Comparison of ENCODE assay signal across 21 cellular contexts in the genomic region with DNA sequence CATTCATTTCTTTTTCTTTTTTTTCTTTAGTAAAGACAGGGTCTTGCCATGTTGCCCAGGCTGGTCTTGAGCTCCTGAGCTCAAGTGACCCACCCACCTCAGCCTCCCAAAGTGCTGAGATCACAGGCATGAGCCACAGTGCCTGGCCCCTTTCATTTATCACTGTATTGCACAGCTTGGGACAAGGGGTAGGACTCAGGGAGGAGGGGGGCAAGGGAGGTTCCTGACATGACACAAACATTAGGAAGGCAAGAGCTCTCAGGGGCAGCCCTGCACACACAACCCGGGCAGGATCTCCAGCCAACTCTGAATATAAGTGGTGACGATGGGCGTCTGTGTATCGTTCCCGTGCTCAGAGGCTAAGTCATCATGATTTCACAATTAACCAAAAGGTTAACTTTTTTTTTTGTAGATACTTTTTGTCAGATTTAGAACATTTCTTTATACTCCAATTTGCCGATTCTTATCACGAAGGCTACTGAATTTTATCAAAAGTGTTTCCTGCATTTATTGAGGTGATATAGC.
"Had no signal": no experiment of that assay in that cellular context is flagged by ENCODE, and none has a peak within 500 bp of the region (broad histone marks: within the 10 kb centered on the region; RNA-seq: fewer than 3 reads in every experiment).

No MANE protein-coding gene starts in this region.

- H3K4me3 ChIP-seq: colonic mucosa, esophagus squamous epithelium, heart left ventricle, neural progenitor cell, pancreas, testis, tibial nerve, upper lobe of right lung, vagina had no signal

- H3K36me3 Mint-ChIP-seq: naive thymus-derived CD4-positive, alpha-beta T cell; stimulated activated memory B cell treated with anti-CD40 and anti-IgM and Interleukin-4, amounts not matched to agents 10 μg/mL and 1 μg/mL and 100 μg/mL, for 72 hours had no signal

- H3K27ac Mint-ChIP-seq: neural progenitor cell; progenitor cell of endocrine pancreas; stimulated activated memory B cell treated with anti-CD40 and anti-IgM and Interleukin-4, amounts not matched to agents 10 μg/mL and 1 μg/mL and 100 μg/mL, for 72 hours; stimulated activated naive CD8-positive, alpha-beta T cell treated with anti-CD3 and anti-CD28 coated beads, Interleukin-15, Interleukin-2, amounts not matched to agents 100 ng/mL and 50 ng/mL, for 24 hours had no signal

- DNase-seq: colonic mucosa; dermis blood vessel endothelial cell; esophagus squamous epithelium; hippocampal formation; kidney glomerular epithelial cell; naive thymus-derived CD4-positive, alpha-beta T cell; nucleus accumbens; small intestine; stimulated activated CD4-positive, alpha-beta T cell treated with anti-CD3 and anti-CD28 coated beads, Interleukin-4, amount 100 ng/mL, for 1 hour; stimulated activated CD8-positive, alpha-beta memory T cell treated with anti-CD3 and anti-CD28 coated beads, Interleukin-4, amount 100 ng/mL, for 48 hours; testis; upper lobe of right lung had no signal

- H3K4me3 Mint-ChIP-seq: naive thymus-derived CD4-positive, alpha-beta T cell; neural progenitor cell; stimulated activated memory B cell treated with anti-CD40 and anti-IgM and Interleukin-4, amounts not matched to agents 10 μg/mL and 1 μg/mL and 100 μg/mL, for 72 hours; stimulated activated naive CD8-positive, alpha-beta T cell treated with anti-CD3 and anti-CD28 coated beads, Interleukin-15, Interleukin-2, amounts not matched to agents 100 ng/mL and 50 ng/mL, for 24 hours had no signal

- H3K4me1 Mint-ChIP-seq: stimulated activated memory B cell treated with anti-CD40 and anti-IgM and Interleukin-4, amounts not matched to agents 10 μg/mL and 1 μg/mL and 100 μg/mL, for 72 hours had no signal

- ATAC-seq: heart left ventricle; naive thymus-derived CD4-positive, alpha-beta T cell; pancreas; right cardiac atrium; stimulated activated memory B cell treated with anti-CD40 and anti-IgM and Interleukin-4, amounts not matched to agents 10 μg/mL and 1 μg/mL and 100 μg/mL, for 72 hours; upper lobe of right lung had no signal

- H3K36me3 ChIP-seq: colonic mucosa, esophagus squamous epithelium, neural progenitor cell, pancreas, upper lobe of right lung, vagina had no signal

- H3K4me2 ChIP-seq: neural progenitor cell had no signal

- H3K27me3 ChIP-seq: colonic mucosa, esophagus squamous epithelium, heart left ventricle, neural progenitor cell, pancreas, testis, tibial nerve, upper lobe of right lung, vagina had no signal

- H3K9me3 ChIP-seq: colonic mucosa, esophagus squamous epithelium, heart left ventricle, pancreas, testis, tibial nerve, upper lobe of right lung, vagina had no signal

- H3K9me3 Mint-ChIP-seq: stimulated activated memory B cell treated with anti-CD40 and anti-IgM and Interleukin-4, amounts not matched to agents 10 μg/mL and 1 μg/mL and 100 μg/mL, for 72 hours; stimulated activated naive CD8-positive, alpha-beta T cell treated with anti-CD3 and anti-CD28 coated beads, Interleukin-15, Interleukin-2, amounts not matched to agents 100 ng/mL and 50 ng/mL, for 24 hours had no signal

- H3K27ac ChIP-seq: colonic mucosa, esophagus squamous epithelium, heart left ventricle, neural progenitor cell, pancreas, testis, tibial nerve, upper lobe of right lung, vagina had no signal

- H2AFZ ChIP-seq: neural progenitor cell had no signal

- H3K27me3 Mint-ChIP-seq: progenitor cell of endocrine pancreas; stimulated activated naive CD8-positive, alpha-beta T cell treated with anti-CD3 and anti-CD28 coated beads, Interleukin-15, Interleukin-2, amounts not matched to agents 100 ng/mL and 50 ng/mL, for 24 hours had no signal

- H3K4me1 ChIP-seq: colonic mucosa, esophagus squamous epithelium, heart left ventricle, neural progenitor cell, pancreas, testis, tibial nerve, upper lobe of right lung, vagina had no signal
